Comparison of ENCODE assay signal across 22 cellular contexts in genomic region chr11:65714433-65714832, GRCh38. TPM values are rescaled to one million over a fixed set of nuclear protein-coding genes. Genes with fewer than 3 reads are reported as not detected.
DNase-seq lines count a peak whose midpoint lies in the region; ATAC-seq, FAIRE-seq and TF ChIP-seq lines count a peak whose summit lies in the region.
"Had no signal": no experiment of that assay in that cellular context is flagged by ENCODE, and none has a peak within 500 bp of the region (broad histone marks: within the 10 kb centered on the region; RNA-seq: fewer than 3 reads in every experiment).

No MANE protein-coding gene starts in this region.

- TF ChIP-seq CTCF in nephron progenitor cell (IDR thresholded peaks at IDR 0.05) (no peak), GM13977 (IDR thresholded peaks at IDR 0.05; ENCODE audit: extremely low read depth, insufficient read depth, missing control alignments) (no peak)

- H3K27me3 Mint-ChIP-seq in activated CD4-positive, alpha-beta T cell treated with anti-CD3 and anti-CD28 coated beads, Interleukin-2, amount 10 ng/mL, durations not matched to agents 24 days and 14 days, result no peaks in the 10 kb centered on the region
- no peaks in the 10 kb centered on the region for H3K27me3 Mint-ChIP-seq in dendritic cell treated with granulocyte-macrophage colony-stimulating factor and Interleukin-4, amounts not matched to agents 40 ng/mL and 50 ng/mL, for 4 days
- no peaks in the 10 kb centered on the region for H3K27me3 Mint-ChIP-seq in nephron progenitor cell (ENCODE audit: low read depth, poor library complexity)

- in situ Hi-C loops in GM13977 (cut with MboI; ENCODE audit: low pct_unique_long_range_greater_than_20kb, low sequenced_read_pairs, unreplicated experiment), result loop anchor here (10.0 kb wide), 1 partner anchor 100 kb away; no protein-coding TSS in a partner anchor

- H3K4me1 Mint-ChIP-seq in activated CD4-positive, alpha-beta T cell treated with anti-CD3 and anti-CD28 coated beads, Interleukin-2, amount 10 ng/mL, durations not matched to agents 24 days and 14 days, result peaks cover 35% of the 10 kb centered on the region
- peaks cover 76% of the 10 kb centered on the region for H3K4me1 Mint-ChIP-seq in dendritic cell treated with granulocyte-macrophage colony-stimulating factor and Interleukin-4, amounts not matched to agents 40 ng/mL and 50 ng/mL, for 4 days (ENCODE audit: low read depth)
- peaks cover 38% of the 10 kb centered on the region for H3K4me1 Mint-ChIP-seq in nephron progenitor cell

- peaks cover 60% of the 10 kb centered on the region for H3K36me3 Mint-ChIP-seq in activated CD4-positive, alpha-beta T cell treated with anti-CD3 and anti-CD28 coated beads, Interleukin-2, amount 10 ng/mL, durations not matched to agents 24 days and 14 days (ENCODE audit: low read depth)
- peaks cover 77% of the 10 kb centered on the region for H3K36me3 Mint-ChIP-seq in dendritic cell treated with granulocyte-macrophage colony-stimulating factor and Interleukin-4, amounts not matched to agents 40 ng/mL and 50 ng/mL, for 4 days (ENCODE audit: low read depth)
- peaks cover 46% of the 10 kb centered on the region for H3K36me3 Mint-ChIP-seq in nephron progenitor cell (ENCODE audit: low read depth)

- DNase-seq in activated CD4-positive, alpha-beta T cell treated with anti-CD3 and anti-CD28 coated beads, Interleukin-2, amount 10 ng/mL, durations not matched to agents 24 days and 14 days, result no peak
- DNase-seq in activated CD4-positive, alpha-beta T cell treated with anti-CD3 and anti-CD28 coated beads for 48 hours, result no peak
- DNase-seq in HTR-8/SVneo (ENCODE audit: insufficient read length, low spot score), result no peak
- no peak for DNase-seq in nephron progenitor cell
- DNase-seq in GM13977 (ENCODE audit: low spot score), result no peak
- no peak for DNase-seq in activated CD4-positive, CD25-positive, alpha-beta regulatory T cell (lab: John Stamatoyannopoulos, UW)
- DNase-seq: activated CD4-positive, alpha-beta T cell treated with anti-CD3 and anti-CD28 coated beads, Interleukin-2, amount 50 U/mL, for 48 hours; DMS153; GF-D8; HCEC 1CT; heart right ventricle; lower lobe of right lung; NCI-H1105 treated with DMSO at 0.1 percent for 48 hours; NCI-H2107; NCI-H510A treated with DMSO at 0.1 percent for 48 hours; psoas muscle; RPMI8226; small intestine; stimulated activated CD4-positive, alpha-beta T cell treated with anti-CD3 and anti-CD28 coated beads, Interleukin-2, amount 100 ng/mL, for 48 hours; substantia nigra had no signal

- no peak for ATAC-seq in GM21381 (IDR thresholded peaks at IDR 0.05; ENCODE audit: unreplicated experiment)
- ATAC-seq: heart right ventricle, lower lobe of right lung, psoas muscle had no signal

- intact Hi-C loops in activated CD4-positive, alpha-beta T cell treated with anti-CD3 and anti-CD28 coated beads, Interleukin-2, amount 10 ng/mL, durations not matched to agents 24 days and 14 days (cut with micrococcal nuclease), result loop anchor here (5.0 kb wide), 1 partner anchor 178 kb away; the partner anchor contains the start of gene CCDC85B
- intact Hi-C loops in dendritic cell treated with granulocyte-macrophage colony-stimulating factor and Interleukin-4, amounts not matched to agents 40 ng/mL and 50 ng/mL, for 4 days (cut with micrococcal nuclease), result loop anchor here (5.0 kb wide), 1 partner anchor 68 kb away; the partner anchor contains the start of gene AP5B1

- peak; percentile 71 for FAIRE-seq in HTR-8/SVneo (lab: Jason Lieb, UNC)
- FAIRE-seq: small intestine had no signal

- H3K4me3 Mint-ChIP-seq in activated CD4-positive, alpha-beta T cell treated with anti-CD3 and anti-CD28 coated beads, Interleukin-2, amount 10 ng/mL, durations not matched to agents 24 days and 14 days, result peak overlapping the region; percentile 30
- no peak overlapping the region for H3K4me3 Mint-ChIP-seq in dendritic cell treated with granulocyte-macrophage colony-stimulating factor and Interleukin-4, amounts not matched to agents 40 ng/mL and 50 ng/mL, for 4 days
- H3K4me3 Mint-ChIP-seq in nephron progenitor cell, result peak overlapping the region; percentile 42

- no peak overlapping the region for H3K27ac Mint-ChIP-seq in activated CD4-positive, alpha-beta T cell treated with anti-CD3 and anti-CD28 coated beads, Interleukin-2, amount 10 ng/mL, durations not matched to agents 24 days and 14 days
- H3K27ac Mint-ChIP-seq in dendritic cell treated with granulocyte-macrophage colony-stimulating factor and Interleukin-4, amounts not matched to agents 40 ng/mL and 50 ng/mL, for 4 days, result peak overlapping the region; percentile 18
- peak overlapping the region; percentile 57 for H3K27ac Mint-ChIP-seq in nephron progenitor cell

- no peaks in the 10 kb centered on the region for H3K9me3 Mint-ChIP-seq in activated CD4-positive, alpha-beta T cell treated with anti-CD3 and anti-CD28 coated beads, Interleukin-2, amount 10 ng/mL, durations not matched to agents 24 days and 14 days
- H3K9me3 Mint-ChIP-seq in dendritic cell treated with granulocyte-macrophage colony-stimulating factor and Interleukin-4, amounts not matched to agents 40 ng/mL and 50 ng/mL, for 4 days, result no peaks in the 10 kb centered on the region
- no peaks in the 10 kb centered on the region for H3K9me3 Mint-ChIP-seq in nephron progenitor cell

RNA-seq across cellular contexts. Expression of gene KAT5, which starts 2.4 kb away (rescaled TPM):
- total RNA-seq in activated CD4-positive, alpha-beta T cell treated with anti-CD3 and anti-CD28 coated beads, Interleukin-2, amount 10 ng/mL, durations not matched to agents 24 days and 14 days, result 71.6 and 72.3 TPM in 2 replicates

RNA-seq across cellular contexts. Expression of gene RNASEH2C, which starts 6.2 kb away (rescaled TPM):
- 86.4 and 100.0 TPM in 2 replicates for total RNA-seq in activated CD4-positive, alpha-beta T cell treated with anti-CD3 and anti-CD28 coated beads, Interleukin-2, amount 10 ng/mL, durations not matched to agents 24 days and 14 days

RNA-seq across cellular contexts. Expression of gene RELA, which starts 51.7 kb away (rescaled TPM):
- total RNA-seq in activated CD4-positive, alpha-beta T cell treated with anti-CD3 and anti-CD28 coated beads, Interleukin-2, amount 10 ng/mL, durations not matched to agents 24 days and 14 days, result 95.7 and 98.2 TPM in 2 replicates
